Comparison of ENCODE assay signal across 18 cellular contexts in genomic region chr11:86492370-86493030, GRCh38.
DNase-seq lines count a peak whose midpoint lies in the region; ATAC-seq, FAIRE-seq and TF ChIP-seq lines count a peak whose summit lies in the region.
"Had no signal": no experiment of that assay in that cellular context is flagged by ENCODE, and none has a peak within 500 bp of the region (broad histone marks: within the 10 kb centered on the region; RNA-seq: fewer than 3 reads in every experiment).

No MANE protein-coding gene starts in this region.

- no peaks in the 10 kb centered on the region for H3K27me3 ChIP-seq in neuronal stem cell (ENCODE audit: control insufficient read depth in 3 of 3, insufficient read depth in 3 of 3, low read depth in 1 of 3, low read length in 3 of 3)
- H3K27me3 ChIP-seq: MG63 had no signal

- no CpG with 5 or more reads among the region's 4 CpGs for WGBS in neuronal stem cell (ENCODE audit: extremely low coverage in 2 of 2, insufficient read length in 2 of 2, insufficient replicate concordance in 1 of 2), 2 donors

- H2BK15ac ChIP-seq in neuronal stem cell (ENCODE audit: low read length) = no peak overlapping the region

- H3K9me3 ChIP-seq in neuronal stem cell (replicated peaks in 1 of 2; ENCODE audit: control insufficient read depth in 2 of 2, insufficient read depth in 1 of 2, low read depth in 1 of 2, low read length in 2 of 2) = no peaks in the 10 kb centered on the region
- H3K9me3 ChIP-seq in kidney (ENCODE audit: control insufficient read depth in 1 of 2, low read length in 2 of 2) = no peaks in the 10 kb centered on the region
- H3K9me3 ChIP-seq: MG63 had no signal

- no peak overlapping the region for H3K4me2 ChIP-seq in neuronal stem cell (ENCODE audit: insufficient read depth, low read length, poor library complexity, severe bottlenecking)
- H3K4me2 ChIP-seq: KMS-11 had no signal

- H3K36me3 ChIP-seq in neuronal stem cell (replicated peaks in 1 of 2; ENCODE audit: control insufficient read depth in 2 of 2, insufficient read depth in 2 of 2, low read length in 2 of 2) (peaks cover 0 to 10% of the 10 kb centered on the region in 2 donors), kidney (ENCODE audit: control insufficient read depth in 1 of 2, insufficient read depth in 2 of 2, low read length in 2 of 2) (no peaks in the 10 kb centered on the region)
- H3K36me3 ChIP-seq: MG63 had no signal

- no peak overlapping the region for H3K27ac ChIP-seq in neuronal stem cell (replicated peaks; ENCODE audit: low read length)
- no peak overlapping the region for H3K27ac ChIP-seq in kidney (ENCODE audit: low read depth in 2 of 2, low read length in 2 of 2)
- H3K27ac ChIP-seq: GM23248, KMS-11 had no signal

- H2BK5ac ChIP-seq in neuronal stem cell (ENCODE audit: low read length) = no peak overlapping the region

- ATAC-seq in left ventricle myocardium superior (peak; percentile 60), GM18867 (IDR thresholded peaks at IDR 0.05; ENCODE audit: unreplicated experiment) (no peak), HG02852 (IDR thresholded peaks at IDR 0.05; ENCODE audit: unreplicated experiment) (no peak)
- ATAC-seq: HCT116 had no signal

- DNase-seq in NCI-H226 = peak; percentile 45
- peak; percentile 54 for DNase-seq in astrocyte of the hippocampus (ENCODE audit: low read depth, low spot score)
- no peak for DNase-seq in left ventricle myocardium superior
- no peak for DNase-seq in neuronal stem cell (ENCODE audit: low spot score)
- no peak for DNase-seq in NCI-H748 treated with DMSO at 0.1 percent for 48 hours (lab: John Stamatoyannopoulos, UW)
- DNase-seq in kidney = no peak
- DNase-seq: Calu3; CD4-positive, alpha-beta T cell; GM23248; MG63; NCI-H1092 treated with DMSO at 0.1 percent for 48 hours; NCI-H1694 treated with DMSO at 0.1 percent for 48 hours; NCI-H446; SHP77 had no signal

- H3K4me1 ChIP-seq in neuronal stem cell (ENCODE audit: control insufficient read depth in 2 of 2, insufficient read depth in 1 of 2, low read depth in 1 of 2, low read length in 2 of 2) (peaks cover 6 to 8% of the 10 kb centered on the region in 2 donors), kidney (ENCODE audit: control insufficient read depth in 1 of 2, insufficient read depth in 1 of 2, low read depth in 1 of 2, low read length in 2 of 2) (peaks cover 0 to 3% of the 10 kb centered on the region in 2 donors)

- no peak overlapping the region for H2AK5ac ChIP-seq in neuronal stem cell (ENCODE audit: low read depth, low read length)

- FAIRE-seq in kidney (lab: Jason Lieb, UNC) = no peak

- no peak overlapping the region for H4K8ac ChIP-seq in neuronal stem cell (ENCODE audit: low read depth, low read length)

- H3K9ac ChIP-seq in neuronal stem cell (ENCODE audit: low read depth, low read length, poor library complexity) (no peak overlapping the region), kidney (ENCODE audit: low read length in 2 of 2) (no peak overlapping the region)
- H3K9ac ChIP-seq: GM23248, KMS-11 had no signal

- no peak overlapping the region for H3K23ac ChIP-seq in neuronal stem cell (ENCODE audit: low read depth, low read length, poor library complexity)

- H3K4ac ChIP-seq in neuronal stem cell (ENCODE audit: low read length) = no peak overlapping the region

- no peak overlapping the region for H3K18ac ChIP-seq in neuronal stem cell (ENCODE audit: low read length)

- H3K14ac ChIP-seq in neuronal stem cell (ENCODE audit: low read length) = no peak overlapping the region

- no peak overlapping the region for H3K4me3 ChIP-seq in neuronal stem cell (ENCODE audit: low read length in 2 of 2)
- no peak overlapping the region for H3K4me3 ChIP-seq in kidney (ENCODE audit: low read length in 2 of 2)
- H3K4me3 ChIP-seq: GM23248, MG63 had no signal

- peaks cover 1% of the 10 kb centered on the region for H3K79me1 ChIP-seq in neuronal stem cell (ENCODE audit: low read depth, low read length)

- H2BK120ac ChIP-seq in neuronal stem cell (ENCODE audit: low read depth, low read length) = no peak overlapping the region

- TF ChIP-seq CTCF in kidney (IDR thresholded peaks at IDR 0.05; ENCODE audit: borderline replicate concordance, extremely low read depth, insufficient read depth) = no peak

- intact Hi-C loops in left ventricle myocardium superior (cut with micrococcal nuclease) = no loop called here
- intact Hi-C loops in kidney (cut with DNase I) = no loop called here

- H2AFZ ChIP-seq in neuronal stem cell (ENCODE audit: low read length) = no peak overlapping the region
- H2AFZ ChIP-seq: GM23248 had no signal

- peak overlapping the region; percentile 18 for H2BK12ac ChIP-seq in neuronal stem cell (ENCODE audit: low read length)

- no peak overlapping the region for H4K91ac ChIP-seq in neuronal stem cell (ENCODE audit: low read depth, low read length, poor library complexity)

Comparison
In these comparisons a context has a peak if more than half of its experiments do, and no peak if none do; other contexts are left out.
1. DNase-seq: peak in NCI-H226 (single experiment) and astrocyte of the hippocampus (single experiment); none in left ventricle myocardium superior (single experiment), neuronal stem cell (single experiment), NCI-H748 treated with DMSO at 0.1 percent for 48 hours (single experiment) and kidney (single experiment).